18 cellular contexts compared by ENCODE assay signal in genomic region chr5:115749016-115749415, GRCh38.
"Had no signal": no experiment of that assay in that cellular context is flagged by ENCODE, and none has a peak within 500 bp of the region (broad histone marks: within the 10 kb centered on the region; RNA-seq: fewer than 3 reads in every experiment).

No MANE protein-coding gene starts in this region.

- H3K4me3 ChIP-seq: body of pancreas, coronary artery, gastrocnemius medialis had no signal

- ATAC-seq: activated CD8-positive, alpha-beta memory T cell treated with anti-CD3 and anti-CD28 coated beads, Interleukin-2, amount 10 ng/mL, durations not matched to agents 7 days and 5 days; body of pancreas; gastrocnemius medialis; left ventricle myocardium superior had no signal

- DNase-seq: activated B cell treated with CpG ODN at 0.5 μM for 24 hours; activated CD4-positive, alpha-beta memory T cell treated with anti-CD3 and anti-CD28 coated beads, Interleukin-2, amount 10 ng/mL, durations not matched to agents 7 days and 5 days; activated CD4-positive, alpha-beta T cell treated with anti-CD3 and anti-CD28 coated beads for 48 hours; activated CD8-positive, alpha-beta memory T cell treated with anti-CD3 and anti-CD28 coated beads, Interleukin-2, amount 10 ng/mL, durations not matched to agents 7 days and 5 days; activated naive CD4-positive, alpha-beta T cell treated with anti-CD3 and anti-CD28 coated beads for 36 hours; body of pancreas; central memory CD4-positive, alpha-beta T cell; gastrocnemius medialis; head of caudate nucleus; kidney glomerular epithelial cell; left ventricle myocardium superior; occipital lobe; posterior cingulate gyrus; stimulated activated CD4-positive, alpha-beta T cell treated with anti-CD3 and anti-CD28 coated beads, Interleukin-1b, Interleukin-23, amount 100 ng/mL, for 48 hours; stimulated activated CD8-positive, alpha-beta memory T cell treated with anti-CD3 and anti-CD28 coated beads, Interleukin-4, amount 100 ng/mL, for 48 hours; stimulated activated naive CD4-positive, alpha-beta T cell; T-helper 9 cell had no signal
